ENCODE assay signal across 25 cellular contexts in the genomic region with DNA sequence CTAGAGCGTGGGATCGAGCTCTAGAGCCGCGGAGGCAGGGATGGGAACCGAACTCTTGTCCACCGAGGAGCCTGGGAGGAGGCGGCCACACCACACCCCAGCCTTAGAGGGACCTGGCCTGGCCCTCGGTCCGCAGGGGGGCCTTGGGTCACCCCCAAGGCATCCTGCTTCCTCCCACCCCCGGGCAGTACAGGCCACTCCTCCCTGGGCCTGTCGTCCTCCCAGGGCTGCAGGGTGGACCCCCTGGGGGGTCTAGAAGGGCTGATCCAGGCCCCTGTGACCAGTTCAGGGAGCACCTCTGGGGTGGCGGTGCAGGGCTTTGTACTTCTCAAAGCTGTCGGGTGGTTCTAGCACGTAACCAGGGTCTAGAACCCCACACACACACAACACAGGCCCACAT.
"Had no signal": no experiment of that assay in that cellular context is flagged by ENCODE, and none has a peak within 500 bp of the region (broad histone marks: within the 10 kb centered on the region; RNA-seq: fewer than 3 reads in every experiment).

No MANE protein-coding gene starts in this region.

- H3K4me3 Mint-ChIP-seq: dendritic cell treated with granulocyte-macrophage colony-stimulating factor and Interleukin-4, amounts not matched to agents 40 ng/mL and 50 ng/mL, for 4 days; effector memory CD8-positive, alpha-beta T cell; endodermal cell had no signal

- H3K4me3 ChIP-seq: colonic mucosa, coronary artery, dorsolateral prefrontal cortex, esophagus muscularis mucosa, esophagus squamous epithelium, gastrocnemius medialis, gastroesophageal sphincter, heart left ventricle, heart right ventricle had no signal

- H3K36me3 ChIP-seq: colonic mucosa, esophagus muscularis mucosa, esophagus squamous epithelium, gastrocnemius medialis, gastroesophageal sphincter, heart left ventricle, heart right ventricle had no signal

- H3K9me3 Mint-ChIP-seq: dendritic cell treated with granulocyte-macrophage colony-stimulating factor and Interleukin-4, amounts not matched to agents 40 ng/mL and 50 ng/mL, for 4 days; effector memory CD8-positive, alpha-beta T cell; endodermal cell had no signal

- H3K27ac ChIP-seq: colonic mucosa, coronary artery, dorsolateral prefrontal cortex, epithelial cell of prostate, esophagus muscularis mucosa, esophagus squamous epithelium, foreskin keratinocyte, gastrocnemius medialis, gastroesophageal sphincter, heart left ventricle, heart right ventricle had no signal

- H3K4me1 ChIP-seq: foreskin keratinocyte, gastrocnemius medialis had no signal

- H3K4me1 Mint-ChIP-seq: endodermal cell had no signal

- H3K9me3 ChIP-seq: colonic mucosa, esophagus muscularis mucosa, esophagus squamous epithelium, gastrocnemius medialis, gastroesophageal sphincter, heart left ventricle, heart right ventricle had no signal

- ATAC-seq: effector memory CD8-positive, alpha-beta T cell; esophagus mucosa; foreskin keratinocyte; gastrocnemius medialis; gastroesophageal sphincter; heart left ventricle; heart right ventricle had no signal

- DNase-seq: colonic mucosa; cortex of kidney; dermis blood vessel endothelial cell; dorsolateral prefrontal cortex; effector CD4-positive, alpha-beta T cell; effector CD8-positive, alpha-beta T cell; effector memory CD4-positive, alpha-beta T cell; effector memory CD8-positive, alpha-beta T cell; endodermal cell; erythroblast; esophagus squamous epithelium; foreskin fibroblast; foreskin keratinocyte; foreskin melanocyte; gastrocnemius medialis; glutamatergic neuron; head of caudate nucleus; heart left ventricle; heart right ventricle had no signal

- H3K27ac Mint-ChIP-seq: dendritic cell treated with granulocyte-macrophage colony-stimulating factor and Interleukin-4, amounts not matched to agents 40 ng/mL and 50 ng/mL, for 4 days; effector memory CD8-positive, alpha-beta T cell; endodermal cell had no signal
